ENCODE assay signal across 8 cellular contexts in genomic region chr19:5480427-5480836, GRCh38. TPM values are rescaled to one million over a fixed set of nuclear protein-coding genes. Genes with fewer than 3 reads are reported as not detected.
A peak's percentile ranks its signal among the peaks of the same experiment; 100 is the strongest.
DNase-seq lines count a peak whose midpoint lies in the region; ATAC-seq and TF ChIP-seq lines count a peak whose summit lies in the region.

No MANE protein-coding gene starts in this region.

- intact Hi-C loops in Calu3 (cut with micrococcal nuclease; ENCODE audit: unreplicated experiment) = no loop called here
- intact Hi-C loops in right cardiac atrium (cut with DNase I) = no loop called here

- H3K4me3 Mint-ChIP-seq in Calu3 (ENCODE audit: low read depth, unreplicated experiment) = no peak overlapping the region
- H3K4me3 Mint-ChIP-seq in stimulated activated naive CD8-positive, alpha-beta T cell treated with anti-CD3 and anti-CD28 coated beads, Interleukin-15, amount 100 ng/mL, for 72 hours = no peak overlapping the region

- peaks cover 19% of the 10 kb centered on the region for H3K4me1 Mint-ChIP-seq in Calu3 (ENCODE audit: low read depth, unreplicated experiment)
- H3K4me1 Mint-ChIP-seq in stimulated activated naive CD8-positive, alpha-beta T cell treated with anti-CD3 and anti-CD28 coated beads, Interleukin-15, amount 100 ng/mL, for 72 hours = no peaks in the 10 kb centered on the region

- DNase-seq in Calu3 (peak; percentile 26), HuH-7 (ENCODE audit: low spot score) (peak; percentile 47), right cardiac atrium (peak in 2 of 3 donors; percentile 24 to 68)
- peak; percentile 2 to 10 (median 7) for DNase-seq in activated CD8-positive, alpha-beta memory T cell treated with anti-CD3 and anti-CD28 coated beads for 48 hours (ENCODE audit: low read depth in 2 of 3, low spot score in 2 of 3)
- peak; percentile 19 to 34 for DNase-seq in stimulated activated naive CD8-positive, alpha-beta T cell treated with anti-CD3 and anti-CD28 coated beads, Interleukin-15, amount 100 ng/mL, for 72 hours

- H3K27ac Mint-ChIP-seq in Calu3 (ENCODE audit: unreplicated experiment) = no peak overlapping the region
- H3K27ac Mint-ChIP-seq in stimulated activated naive CD8-positive, alpha-beta T cell treated with anti-CD3 and anti-CD28 coated beads, Interleukin-15, amount 100 ng/mL, for 72 hours = no peak overlapping the region

- H3K27ac ChIP-seq in right cardiac atrium (ENCODE audit: low read length) = no peak overlapping the region

- no peaks in the 10 kb centered on the region for H3K27me3 ChIP-seq in right cardiac atrium (ENCODE audit: control insufficient read depth, insufficient read depth)

- no peak for TF ChIP-seq CTCF in Calu3 (IDR thresholded peaks at IDR 0.05; ENCODE audit: unreplicated experiment)

- peaks cover 5% of the 10 kb centered on the region for H3K9me3 Mint-ChIP-seq in Calu3 (ENCODE audit: low read depth, unreplicated experiment)
- peaks cover 6 to 14% of the 10 kb centered on the region in 2 donors for H3K9me3 Mint-ChIP-seq in stimulated activated naive CD8-positive, alpha-beta T cell treated with anti-CD3 and anti-CD28 coated beads, Interleukin-15, amount 100 ng/mL, for 72 hours

- peaks cover 55% of the 10 kb centered on the region for H3K27me3 Mint-ChIP-seq in Calu3 (ENCODE audit: unreplicated experiment)
- peaks cover 75% of the 10 kb centered on the region for H3K27me3 Mint-ChIP-seq in stimulated activated naive CD8-positive, alpha-beta T cell treated with anti-CD3 and anti-CD28 coated beads, Interleukin-15, amount 100 ng/mL, for 72 hours

- H3K9me3 ChIP-seq in right cardiac atrium (ENCODE audit: control insufficient read depth, low read length) = peaks cover 3% of the 10 kb centered on the region

- CTCF ChIA-PET in Calu3 (lab: Charles Lee) = no interaction called here

- no peak for ATAC-seq in right cardiac atrium
- no peak for ATAC-seq in stimulated activated naive CD8-positive, alpha-beta T cell treated with anti-CD3 and anti-CD28 coated beads, Interleukin-15, amount 100 ng/mL, for 72 hours
- no peak for ATAC-seq in HG02678 (IDR thresholded peaks at IDR 0.05; ENCODE audit: unreplicated experiment)
- no peak for ATAC-seq in HG02840 (IDR thresholded peaks at IDR 0.05; ENCODE audit: low FRiP score, unreplicated experiment)
- ATAC-seq in HG02571 (IDR thresholded peaks at IDR 0.05; ENCODE audit: unreplicated experiment) = no peak

- no peaks in the 10 kb centered on the region for H3K4me1 ChIP-seq in right cardiac atrium (ENCODE audit: control insufficient read depth, insufficient read depth, low read length)

- peaks cover 8% of the 10 kb centered on the region for H3K36me3 Mint-ChIP-seq in Calu3 (ENCODE audit: insufficient read depth, unreplicated experiment)

- no TSS peak for BruUV-seq in Calu3 (replicated peaks; lab: Mats Ljungman, UMichigan)

- WGBS in right cardiac atrium = 45% methylated on average over 6 of the region's 6 CpGs

- H3K4me3 ChIP-seq in right cardiac atrium (ENCODE audit: low read length) = no peak overlapping the region

RNA-seq across cellular contexts. Expression of gene ZNRF4, which starts 25.2 kb away (rescaled TPM):
- not detected in 2 replicates for total RNA-seq in Calu3 (2022)
- not detected for total RNA-seq in right cardiac atrium
- polyA plus RNA-seq in right cardiac atrium = not detected
